ENCODE assay signal across 14 cellular contexts in the genomic region with DNA sequence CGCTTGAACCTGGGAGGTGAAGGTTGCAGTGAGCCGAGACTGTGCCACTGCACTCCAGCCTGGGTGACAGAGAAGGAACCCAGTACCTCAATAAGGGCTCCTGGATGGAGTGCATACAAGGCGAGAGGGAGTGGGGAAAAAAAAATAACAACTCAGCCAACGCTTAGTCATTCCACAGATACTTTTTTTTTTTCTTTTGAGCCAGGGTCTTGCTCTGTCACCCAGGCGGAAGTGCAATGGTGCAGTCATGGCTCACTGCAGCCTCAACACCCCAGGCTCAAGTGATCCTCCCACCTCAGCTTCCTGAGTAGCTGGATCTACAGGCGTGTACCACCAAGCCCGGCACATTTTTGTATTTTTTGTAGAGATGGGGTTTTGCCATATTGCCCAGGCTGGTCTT. TPM values are rescaled to one million over a fixed set of nuclear protein-coding genes. Genes with fewer than 3 reads are reported as not detected.
DNase-seq lines count a peak whose midpoint lies in the region; ATAC-seq and TF ChIP-seq lines count a peak whose summit lies in the region.
"Had no signal": no experiment of that assay in that cellular context is flagged by ENCODE, and none has a peak within 500 bp of the region (broad histone marks: within the 10 kb centered on the region; RNA-seq: fewer than 3 reads in every experiment).

No MANE protein-coding gene starts in this region.

- no peaks in the 10 kb centered on the region for H3K36me3 ChIP-seq in ascending aorta
- H3K36me3 ChIP-seq in naive thymus-derived CD4-positive, alpha-beta T cell (ENCODE audit: control insufficient read depth in 2 of 3, insufficient read depth in 3 of 3, low read length in 3 of 3): no peaks in the 10 kb centered on the region

- peak overlapping the region; percentile 76 to 85 for H3K27ac ChIP-seq in ascending aorta
- no peak overlapping the region for H3K27ac ChIP-seq in naive thymus-derived CD4-positive, alpha-beta T cell (ENCODE audit: low read depth, low read length)

- CTCF ChIA-PET in naive thymus-derived CD4-positive, alpha-beta T cell (lab: Charles Lee): no interaction called here

- H3K4me3 Mint-ChIP-seq in naive thymus-derived CD4-positive, alpha-beta T cell: no peak overlapping the region
- H3K4me3 Mint-ChIP-seq: nephron; stimulated activated memory B cell treated with anti-CD40 and anti-IgM and Interleukin-4, amounts not matched to agents 10 μg/mL and 1 μg/mL and 100 μg/mL, for 72 hours had no signal

- no peaks in the 10 kb centered on the region for H3K9me3 Mint-ChIP-seq in naive thymus-derived CD4-positive, alpha-beta T cell
- H3K9me3 Mint-ChIP-seq: nephron; stimulated activated memory B cell treated with anti-CD40 and anti-IgM and Interleukin-4, amounts not matched to agents 10 μg/mL and 1 μg/mL and 100 μg/mL, for 72 hours had no signal

- ATAC-seq in HG03354 (IDR thresholded peaks at IDR 0.05; ENCODE audit: poor library complexity, severe bottlenecking, unreplicated experiment) (peak; percentile 64), HG03571 (IDR thresholded peaks at IDR 0.05; ENCODE audit: unreplicated experiment) (no peak)
- ATAC-seq in naive thymus-derived CD4-positive, alpha-beta T cell: peak; percentile 57
- ATAC-seq: stimulated activated memory B cell treated with anti-CD40 and anti-IgM and Interleukin-4, amounts not matched to agents 10 μg/mL and 1 μg/mL and 100 μg/mL, for 72 hours had no signal

- peaks cover 0 to 14% (median 0%) of the 10 kb centered on the region in 7 donors for H3K4me1 Mint-ChIP-seq in naive thymus-derived CD4-positive, alpha-beta T cell

- no peaks in the 10 kb centered on the region for H3K27me3 ChIP-seq in ascending aorta
- H3K27me3 ChIP-seq in naive thymus-derived CD4-positive, alpha-beta T cell (ENCODE audit: control insufficient read depth in 2 of 2, insufficient read depth in 2 of 2, low read length in 2 of 2): no peaks in the 10 kb centered on the region

- intact Hi-C loops in ascending aorta (cut with DNase I): loop anchor here (2.0 to 10.0 kb wide), 3 partner anchors 40 to 536 kb away; a partner anchor contains a TSS
- intact Hi-C loops in naive thymus-derived CD4-positive, alpha-beta T cell (cut with micrococcal nuclease): loop anchor here in 1 of 2 donors (10.0 kb wide), 1 partner anchor 126 kb away; no protein-coding TSS in a partner anchor

- TF ChIP-seq CTCF in GM12864 (IDR thresholded peaks at IDR 0.05; ENCODE audit: low read depth, low read length, missing control alignments): no peak
- TF ChIP-seq CTCF in ascending aorta (IDR thresholded peaks at IDR 0.05): no peak

- H3K4me1 ChIP-seq in ascending aorta: peaks cover 18 to 29% of the 10 kb centered on the region in 2 donors
- peaks cover 0 to 4% of the 10 kb centered on the region in 2 donors for H3K4me1 ChIP-seq in naive thymus-derived CD4-positive, alpha-beta T cell (ENCODE audit: control insufficient read depth in 2 of 2, insufficient read depth in 2 of 2, low read length in 2 of 2)

- POLR2A ChIA-PET in naive thymus-derived CD4-positive, alpha-beta T cell (lab: Charles Lee): no interaction called here

- DNase-seq in GM12864 (ENCODE audit: low read depth): peak; percentile 48
- DNase-seq in ascending aorta (ENCODE audit: low spot score in 2 of 2): no peak
- no peak for DNase-seq in naive thymus-derived CD4-positive, alpha-beta T cell
- DNase-seq in NCI-H1048 (lab: John Stamatoyannopoulos, UW): no peak
- no peak for DNase-seq in DMS53 treated with DMSO at 0.1 percent for 48 hours (lab: John Stamatoyannopoulos, UW; ENCODE audit: unreplicated experiment)
- DNase-seq in central memory CD4-positive, alpha-beta T cell: no peak
- DNase-seq: DMS 273 treated with DMSO at 0.1 percent for 48 hours; effector CD4-positive, alpha-beta T cell; T1000 had no signal

- peaks cover 0 to 25% (median 7%) of the 10 kb centered on the region in 5 donors for H3K27me3 Mint-ChIP-seq in naive thymus-derived CD4-positive, alpha-beta T cell

- H3K4me3 ChIP-seq in GM12864 (ENCODE audit: low read depth, low read length): no peak overlapping the region
- H3K4me3 ChIP-seq in ascending aorta: no peak overlapping the region
- no peak overlapping the region for H3K4me3 ChIP-seq in naive thymus-derived CD4-positive, alpha-beta T cell (ENCODE audit: low read length)

- H3K9me3 ChIP-seq in ascending aorta: no peaks in the 10 kb centered on the region
- H3K9me3 ChIP-seq in naive thymus-derived CD4-positive, alpha-beta T cell (ENCODE audit: control insufficient read depth in 2 of 3, low read length in 3 of 3): no peaks in the 10 kb centered on the region

- H3K36me3 Mint-ChIP-seq in naive thymus-derived CD4-positive, alpha-beta T cell: no peaks in the 10 kb centered on the region
- H3K36me3 Mint-ChIP-seq: stimulated activated memory B cell treated with anti-CD40 and anti-IgM and Interleukin-4, amounts not matched to agents 10 μg/mL and 1 μg/mL and 100 μg/mL, for 72 hours had no signal

- no peak overlapping the region for H3K27ac Mint-ChIP-seq in naive thymus-derived CD4-positive, alpha-beta T cell
- H3K27ac Mint-ChIP-seq: stimulated activated memory B cell treated with anti-CD40 and anti-IgM and Interleukin-4, amounts not matched to agents 10 μg/mL and 1 μg/mL and 100 μg/mL, for 72 hours had no signal

RNA-seq across cellular contexts. Expression of a gene that starts 59.5 kb away (rescaled TPM):
- 2.6 TPM for total RNA-seq in ascending aorta
- 1 to 10 TPM in 1 of 5 experiments, not detected in 4; 1.2 TPM for total RNA-seq in naive thymus-derived CD4-positive, alpha-beta T cell
- polyA plus RNA-seq in naive thymus-derived CD4-positive, alpha-beta T cell: not detected
- total RNA-seq: OCI-LY7 had no signal
